In the genomic region with DNA sequence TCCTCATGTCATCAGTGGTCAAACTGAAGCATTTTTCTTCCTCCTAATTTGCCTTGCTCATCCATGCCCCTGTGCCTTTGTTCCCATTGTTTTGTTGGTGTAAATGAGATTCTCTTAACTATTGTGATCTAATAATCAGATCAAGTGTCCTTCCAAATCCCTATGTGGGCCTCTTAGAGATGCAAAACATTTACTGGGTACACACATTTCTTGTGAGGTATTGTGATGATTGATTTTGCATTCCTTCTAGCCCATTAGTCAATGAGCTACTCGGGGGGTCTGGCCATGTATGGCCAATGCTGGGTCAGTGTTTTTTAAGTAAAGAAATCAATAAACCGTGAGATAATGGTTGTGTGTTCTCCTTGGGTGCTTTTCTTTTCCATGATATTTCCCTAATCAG, we compare ENCODE assay signal across 26 cellular contexts.
DNase-seq lines count a peak whose midpoint lies in the region; ATAC-seq lines count a peak whose summit lies in the region.
"Had no signal": no experiment of that assay in that cellular context is flagged by ENCODE, and none has a peak within 500 bp of the region (broad histone marks: within the 10 kb centered on the region; RNA-seq: fewer than 3 reads in every experiment).

No MANE protein-coding gene starts in this region.

- no peaks in the 10 kb centered on the region for H3K79me2 ChIP-seq in GM23248 (ENCODE audit: insufficient read depth)

- no peak overlapping the region for H3K4me2 ChIP-seq in GM23248 (ENCODE audit: unreplicated experiment)
- H3K4me2 ChIP-seq: A549 had no signal

- no peak overlapping the region for H3K4me3 ChIP-seq in HAP-1
- no peak overlapping the region for H3K4me3 ChIP-seq in NT2/D1 (ENCODE audit: insufficient read length, low read depth)
- no peak overlapping the region for H3K4me3 ChIP-seq in GM23248
- H3K4me3 ChIP-seq: A549, MG63, SJSA1 had no signal

- DNase-seq in HAP-1 (ENCODE audit: low spot score in 2 of 2): peak; percentile 15 to 42
- DNase-seq in NT2/D1 (ENCODE audit: low read depth, low spot score): peak; percentile 8
- DNase-seq in iPS DF 19.7 (ENCODE audit: low read depth, low spot score): peak; percentile 17
- DNase-seq in inferior parietal cortex (ENCODE audit: extremely low spot score): no peak
- DNase-seq in GM23248: no peak
- no peak for DNase-seq in NCI-H524 (lab: John Stamatoyannopoulos, UW)
- DNase-seq: C1 segment of cervical spinal cord; CD4-positive, alpha-beta memory T cell; COR-L47; DMS53; GOT3; IMR-90; KG1; MG63; NCI-H1105 treated with DMSO at 0.1 percent for 48 hours; NCI-H1694; NCI-H2081; NCI-H2171; NCI-H226; NCI-H524 treated with DMSO at 0.1 percent for 48 hours; NCI-H774; Right ventricle myocardium superior; RPMI8226 had no signal

- no peaks in the 10 kb centered on the region for H4K20me1 ChIP-seq in GM23248 (ENCODE audit: insufficient read depth)

- H3K27ac ChIP-seq in GM23248: no peak overlapping the region
- H3K27ac ChIP-seq: A549, SJSA1 had no signal

- no peaks in the 10 kb centered on the region for H3K9me3 ChIP-seq in HAP-1
- no peaks in the 10 kb centered on the region for H3K9me3 ChIP-seq in NT2/D1 (ENCODE audit: insufficient read depth, low read length)
- no peaks in the 10 kb centered on the region for H3K9me3 ChIP-seq in GM23248 (ENCODE audit: low read depth)
- H3K9me3 ChIP-seq: A549, MG63, SJSA1 had no signal

- H2AFZ ChIP-seq in GM23248: no peak overlapping the region

- H3K9ac ChIP-seq in NT2/D1 (ENCODE audit: insufficient read length, low read depth): no peak overlapping the region
- no peak overlapping the region for H3K9ac ChIP-seq in GM23248

- no peak for ATAC-seq in HG02840 (IDR thresholded peaks at IDR 0.05; ENCODE audit: low FRiP score, unreplicated experiment)
- ATAC-seq: A549 had no signal

- 4 to 6% methylated on average over 2 of the region's 2 CpGs for WGBS in GM23248 (ENCODE audit: low coverage in 1 of 2, low lambda C conversion rate in 2 of 2, missing lambda C conversion rate in 2 of 2), 2 experiments

- H3K9me2 ChIP-seq in GM23248 (ENCODE audit: insufficient read depth): no peaks in the 10 kb centered on the region

- H3K36me3 ChIP-seq in HAP-1 (replicated peaks) (no peaks in the 10 kb centered on the region), NT2/D1 (ENCODE audit: insufficient read depth, insufficient read length, low read length) (no peaks in the 10 kb centered on the region), GM23248 (ENCODE audit: low read depth) (no peaks in the 10 kb centered on the region)
- H3K36me3 ChIP-seq: MG63, SJSA1 had no signal

- H3F3A ChIP-seq in GM23248 (ENCODE audit: insufficient read depth): no peaks in the 10 kb centered on the region

- H3K4me1 ChIP-seq in HAP-1 (peaks cover 3% of the 10 kb centered on the region; the same call in 1 of the 2 replicates), NT2/D1 (ENCODE audit: insufficient read depth, insufficient read length) (no peaks in the 10 kb centered on the region), GM23248 (ENCODE audit: insufficient read depth) (no peaks in the 10 kb centered on the region)
- H3K4me1 ChIP-seq: A549, SJSA1 had no signal

- in situ Hi-C loops in HAP-1 (cut with MboI; ENCODE audit: low sequenced_read_pairs): no loop called here
- in situ Hi-C loops in GM23248 (cut with MboI): no loop called here

- H3K27me3 ChIP-seq in HAP-1 (ENCODE audit: low read depth): no peaks in the 10 kb centered on the region
- no peaks in the 10 kb centered on the region for H3K27me3 ChIP-seq in NT2/D1 (ENCODE audit: insufficient read depth, insufficient read length)
- no peaks in the 10 kb centered on the region for H3K27me3 ChIP-seq in GM23248 (replicated peaks; ENCODE audit: insufficient read depth)
- H3K27me3 ChIP-seq: MG63, SJSA1 had no signal

Comparison
In these comparisons a context has a peak if more than half of its experiments do, and no peak if none do; other contexts are left out.
1. DNase-seq: peak in HAP-1 (2 of 2), NT2/D1 (single experiment) and iPS DF 19.7 (single experiment); none in inferior parietal cortex (single experiment), GM23248 (single experiment) and NCI-H524 (0 of 2).